26 cellular contexts compared by ENCODE assay signal in the genomic region with DNA sequence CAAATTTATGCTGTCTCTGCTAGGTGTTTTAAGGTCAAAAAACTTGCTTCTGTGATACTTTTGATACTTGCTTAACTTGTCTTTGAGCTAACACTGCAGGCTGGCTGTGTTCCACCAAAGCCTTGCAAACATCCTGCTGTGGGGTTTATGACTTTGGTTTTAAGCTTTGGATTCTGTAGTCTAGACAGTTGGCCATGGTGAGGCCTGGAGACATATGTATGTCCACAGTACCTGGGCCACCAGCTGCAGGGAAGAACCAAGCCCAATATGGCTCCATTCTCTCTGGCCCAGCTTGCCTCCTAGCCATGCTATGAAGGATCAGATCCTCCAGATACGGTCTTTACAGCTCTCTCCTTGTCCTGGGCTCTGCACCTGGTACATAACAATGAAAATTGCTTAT.
A peak's percentile ranks its signal among the peaks of the same experiment; 100 is the strongest.
DNase-seq lines count a peak whose midpoint lies in the region; ATAC-seq and TF ChIP-seq lines count a peak whose summit lies in the region.
"Had no signal": no experiment of that assay in that cellular context is flagged by ENCODE, and none has a peak within 500 bp of the region (broad histone marks: within the 10 kb centered on the region; RNA-seq: fewer than 3 reads in every experiment).

No MANE protein-coding gene starts in this region.

- peaks cover 3% of the 10 kb centered on the region for H3K27me3 Mint-ChIP-seq in type B pancreatic cell
- H3K27me3 Mint-ChIP-seq: dendritic cell treated with granulocyte-macrophage colony-stimulating factor and Interleukin-4, amounts not matched to agents 40 ng/mL and 50 ng/mL, for 4 days had no signal

- H3K4me3 ChIP-seq in IMR-90 (ENCODE audit: insufficient read depth, low read depth, low read length) (no peak overlapping the region), body of pancreas (no peak overlapping the region), mucosa of descending colon (no peak overlapping the region), uterus (no peak overlapping the region)
- H3K4me3 ChIP-seq: esophagus squamous epithelium, HAP-1, upper lobe of left lung had no signal

- H4K5ac ChIP-seq in IMR-90 (ENCODE audit: low read depth, low read length), result no peak overlapping the region

- peak overlapping the region; percentile 32 for H2AFZ ChIP-seq in IMR-90 (replicated peaks; ENCODE audit: low read length, poor library complexity)

- no TSS peak for BruUV-seq in IMR-90 (replicated peaks; lab: Mats Ljungman, UMichigan)

- H3K27ac ChIP-seq in IMR-90 (ENCODE audit: insufficient read depth, low read length) (no peak overlapping the region), body of pancreas (peak overlapping the region; percentile 18 to 73 (median 64)), uterus (no peak overlapping the region), caudate nucleus (ENCODE audit: low read depth, low read length) (no peak overlapping the region)
- H3K27ac ChIP-seq: esophagus squamous epithelium, KMS-11 had no signal

- H3K4me1 Mint-ChIP-seq in type B pancreatic cell (ENCODE audit: unreplicated experiment), result peaks cover 19% of the 10 kb centered on the region
- H3K4me1 Mint-ChIP-seq: activated naive CD4-positive, alpha-beta T cell treated with anti-CD3 and anti-CD28 coated beads, Interleukin-2, amount 50 U/mL, for 24 hours; activated T-helper 17 cell treated with anti-CD3 and anti-CD28 coated beads, Interleukin-2, amount 50 U/mL, for 72 hours; CD4-positive, alpha-beta memory T cell; naive B cell; T-cell had no signal

- no peak overlapping the region for H3K9ac ChIP-seq in IMR-90 (ENCODE audit: low read depth, low read length)
- H3K9ac ChIP-seq: KMS-11 had no signal

- H3K79me1 ChIP-seq in IMR-90 (ENCODE audit: low read depth in 1 of 2, low read length in 2 of 2), result no peaks in the 10 kb centered on the region

- H3K4me1 ChIP-seq in IMR-90 (ENCODE audit: control insufficient read depth, insufficient read depth, low read length), result peaks cover 5% of the 10 kb centered on the region
- peaks cover 47% of the 10 kb centered on the region for H3K4me1 ChIP-seq in body of pancreas
- H3K4me1 ChIP-seq in mucosa of descending colon (ENCODE audit: low read depth), result peaks cover 23% of the 10 kb centered on the region
- no peaks in the 10 kb centered on the region for H3K4me1 ChIP-seq in uterus
- H3K4me1 ChIP-seq: HAP-1 had no signal

- dilution Hi-C loops in IMR-90 (cut with HindIII; ENCODE audit: low sequenced_read_pairs, unreplicated experiment), result no loop called here

- no CpG with 5 or more reads among the region's 1 CpG for WGBS in IMR-90 (ENCODE audit: extremely low coverage in 2 of 2, insufficient read length in 1 of 2), 2 experiments
- WGBS in body of pancreas, 2 donors, result 43 to 48% methylated on average over 1 of the region's 1 CpG

- ATAC-seq in IMR-90 (ENCODE audit: low read depth), result no peak
- no peak for ATAC-seq in body of pancreas
- peak; percentile 66 for ATAC-seq in mucosa of descending colon
- ATAC-seq: activated T-helper 17 cell treated with anti-CD3 and anti-CD28 coated beads, Interleukin-2, amount 50 U/mL, for 72 hours; T-cell had no signal

- no peak overlapping the region for H3K4ac ChIP-seq in IMR-90 (ENCODE audit: low read depth, low read length)

- in situ Hi-C loops in IMR-90 (cut with MboI; ENCODE audit: low sequenced_read_pairs), result no loop called here

- H4K8ac ChIP-seq in IMR-90 (ENCODE audit: low read depth in 2 of 2, low read length in 2 of 2), result no peak overlapping the region

- no peak overlapping the region for H2BK5ac ChIP-seq in IMR-90 (ENCODE audit: low read depth, low read length, poor library complexity, severe bottlenecking)

- no peak overlapping the region for H3K56ac ChIP-seq in IMR-90 (ENCODE audit: extremely low read depth, insufficient read depth, low read length)

- no peak overlapping the region for H3K4me2 ChIP-seq in IMR-90 (ENCODE audit: low read depth, low read length)
- H3K4me2 ChIP-seq: KMS-11 had no signal

- POLR2A ChIA-PET in IMR-90 (lab: Charles Lee; ENCODE audit: unreplicated experiment), result no interaction called here

- no peak overlapping the region for H4K91ac ChIP-seq in IMR-90 (ENCODE audit: insufficient read depth, low read depth, low read length)

- TF ChIP-seq CTCF in IMR-90 (conservative IDR thresholded peaks at IDR 0.05; ENCODE audit: low read depth, low read length), result no peak
- no peak for TF ChIP-seq CTCF in body of pancreas (IDR thresholded peaks at IDR 0.05)
- no peak for TF ChIP-seq CTCF in mucosa of descending colon (IDR thresholded peaks at IDR 0.05)
- no peak for TF ChIP-seq CTCF in type B pancreatic cell (conservative IDR thresholded peaks at IDR 0.05)
- no peak for TF ChIP-seq CTCF in uterus (IDR thresholded peaks at IDR 0.05)

- CTCF ChIA-PET in IMR-90 (lab: Yijun Ruan, JAX), result interaction anchor here (0.7 kb wide), 1 partner anchor 15 kb away, joined by 4 read pairs; no protein-coding TSS in a partner anchor

- no peak overlapping the region for H2AK5ac ChIP-seq in IMR-90 (ENCODE audit: low read depth, low read length)

- H3K23ac ChIP-seq in IMR-90 (ENCODE audit: low read depth, low read length), result no peak overlapping the region

- no peak overlapping the region for H2BK15ac ChIP-seq in IMR-90 (ENCODE audit: low read depth, low read length)

- TF ChIP-seq RAD21 in IMR-90 (IDR thresholded peaks at IDR 0.05; ENCODE audit: low read length), result no peak

- H3K18ac ChIP-seq in IMR-90 (ENCODE audit: low read depth, low read length), result no peak overlapping the region

- no peaks in the 10 kb centered on the region for H3K9me3 Mint-ChIP-seq in type B pancreatic cell
- H3K9me3 Mint-ChIP-seq: activated naive CD4-positive, alpha-beta T cell treated with anti-CD3 and anti-CD28 coated beads, Interleukin-2, amount 50 U/mL, for 24 hours; activated T-helper 17 cell treated with anti-CD3 and anti-CD28 coated beads, Interleukin-2, amount 50 U/mL, for 72 hours; CD4-positive, alpha-beta memory T cell; T-cell had no signal

- no peak for DNase-seq in IMR-90
- DNase-seq in body of pancreas, result peak; percentile 63 to 83 (median 68)
- DNase-seq in mucosa of descending colon, result peak in 2 of 3 donors; percentile 69 to 85
- DNase-seq in type B pancreatic cell (ENCODE audit: extremely low spot score, unreplicated experiment), result peak; percentile 39
- DNase-seq in retina, result no peak
- no peak for DNase-seq in uterus
- no peak for DNase-seq in caudate nucleus (lab: John Stamatoyannopoulos, UW)
- DNase-seq: activated CD4-positive, alpha-beta T cell treated with anti-CD3 and anti-CD28 coated beads, Interleukin-2, amount 50 U/mL, for 4 hours; CD4-positive, alpha-beta memory T cell; DMS 273 treated with DMSO at 0.1 percent for 48 hours; esophagus squamous epithelium; hippocampal formation; mesendoderm; naive B cell; NCI-H1436; NCI-H345; NCI-H748 treated with DMSO at 0.1 percent for 48 hours; RPMI8226; stimulated activated CD4-positive, alpha-beta T cell treated with anti-CD3 and anti-CD28 coated beads, Interleukin-2, amount 100 ng/mL, for 24 hours; T-cell had no signal

- H3K14ac ChIP-seq in IMR-90 (replicated peaks; ENCODE audit: low read depth, low read length), result no peak overlapping the region

- TF ChIP-seq POLR2A in IMR-90 (IDR thresholded peaks at IDR 0.05; ENCODE audit: low read depth, low read length) (no peak), body of pancreas (IDR thresholded peaks at IDR 0.05) (no peak), uterus (IDR thresholded peaks at IDR 0.05) (no peak)

- H3K36me3 ChIP-seq in IMR-90 (ENCODE audit: control insufficient read depth, insufficient read depth, low read length), result no peaks in the 10 kb centered on the region
- no peaks in the 10 kb centered on the region for H3K36me3 ChIP-seq in body of pancreas (replicated peaks in 1 of 2; ENCODE audit: insufficient read depth in 1 of 2, low read depth in 2 of 2)
- H3K36me3 ChIP-seq in mucosa of descending colon (ENCODE audit: low read depth), result no peaks in the 10 kb centered on the region
- no peaks in the 10 kb centered on the region for H3K36me3 ChIP-seq in uterus
- H3K36me3 ChIP-seq: esophagus squamous epithelium, HAP-1, upper lobe of left lung had no signal

- no peaks in the 10 kb centered on the region for H3K9me1 ChIP-seq in IMR-90 (ENCODE audit: insufficient read depth, low read length)

- no peaks in the 10 kb centered on the region for H4K20me1 ChIP-seq in IMR-90 (ENCODE audit: insufficient read depth, low read length)

- H3K4me3 Mint-ChIP-seq in type B pancreatic cell, result no peak overlapping the region
- H3K4me3 Mint-ChIP-seq: activated naive CD4-positive, alpha-beta T cell treated with anti-CD3 and anti-CD28 coated beads, Interleukin-2, amount 50 U/mL, for 24 hours; activated T-helper 17 cell treated with anti-CD3 and anti-CD28 coated beads, Interleukin-2, amount 50 U/mL, for 72 hours; CD4-positive, alpha-beta memory T cell; dendritic cell treated with granulocyte-macrophage colony-stimulating factor and Interleukin-4, amounts not matched to agents 40 ng/mL and 50 ng/mL, for 4 days; naive B cell; T-cell had no signal

- intact Hi-C loops in IMR-90 (cut with micrococcal nuclease), result no loop called here
- intact Hi-C loops in body of pancreas (cut with DNase I), result no loop called here
- intact Hi-C loops in mucosa of descending colon (cut with DNase I, micrococcal nuclease), result no loop called here
- intact Hi-C loops in uterus (cut with DNase I; ENCODE audit: low total_unique reads), result no loop called here

- no peak overlapping the region for H2BK120ac ChIP-seq in IMR-90 (ENCODE audit: low read depth, low read length)

- H3K27ac Mint-ChIP-seq in type B pancreatic cell, result no peak overlapping the region
- H3K27ac Mint-ChIP-seq: activated naive CD4-positive, alpha-beta T cell treated with anti-CD3 and anti-CD28 coated beads, Interleukin-2, amount 50 U/mL, for 24 hours; activated T-helper 17 cell treated with anti-CD3 and anti-CD28 coated beads, Interleukin-2, amount 50 U/mL, for 72 hours; CD4-positive, alpha-beta memory T cell; dendritic cell treated with granulocyte-macrophage colony-stimulating factor and Interleukin-4, amounts not matched to agents 40 ng/mL and 50 ng/mL, for 4 days; naive B cell; T-cell had no signal

- no peak overlapping the region for H2AK9ac ChIP-seq in IMR-90 (replicated peaks; ENCODE audit: low read depth, low read length, poor library complexity)

- no peak overlapping the region for H2BK20ac ChIP-seq in IMR-90 (ENCODE audit: low read depth, low read length)

- H3K36me3 Mint-ChIP-seq in type B pancreatic cell, result no peaks in the 10 kb centered on the region
- H3K36me3 Mint-ChIP-seq: activated naive CD4-positive, alpha-beta T cell treated with anti-CD3 and anti-CD28 coated beads, Interleukin-2, amount 50 U/mL, for 24 hours; naive B cell; T-cell had no signal

- H3K9me3 ChIP-seq in IMR-90 (ENCODE audit: control insufficient read depth, insufficient read depth, low read length), result no peaks in the 10 kb centered on the region
- H3K9me3 ChIP-seq in body of pancreas, result no peaks in the 10 kb centered on the region
- H3K9me3 ChIP-seq in mucosa of descending colon, result no peaks in the 10 kb centered on the region
- no peaks in the 10 kb centered on the region for H3K9me3 ChIP-seq in uterus
- H3K9me3 ChIP-seq: esophagus squamous epithelium, HAP-1, upper lobe of left lung had no signal

- peaks cover 11% of the 10 kb centered on the region for H3K27me3 ChIP-seq in IMR-90 (ENCODE audit: control insufficient read depth, insufficient read depth, low read length)
- no peaks in the 10 kb centered on the region for H3K27me3 ChIP-seq in body of pancreas
- no peaks in the 10 kb centered on the region for H3K27me3 ChIP-seq in uterus
- H3K27me3 ChIP-seq: esophagus squamous epithelium, upper lobe of left lung had no signal

TF ChIP-seq in IMR-90, 13 proteins besides CTCF, POLR2A, EP300 and RAD21 (continues in another document):
- no peak for TF ChIP-seq RCOR1 (IDR thresholded peaks at IDR 0.05; ENCODE audit: insufficient replicate concordance, low read length)

Comparison
In these comparisons a context has a peak if more than half of its experiments do, and no peak if none do; other contexts are left out.
1. DNase-seq: peak in body of pancreas (4 of 4), mucosa of descending colon (2 of 3) and type B pancreatic cell (single experiment); none in IMR-90 (single experiment), retina (single experiment), uterus (0 of 2) and caudate nucleus (0 of 61).
2. H3K27ac ChIP-seq: peak in body of pancreas (4 of 4); none in IMR-90 (single experiment), uterus (0 of 2) and caudate nucleus (single experiment).